In the genomic region with DNA sequence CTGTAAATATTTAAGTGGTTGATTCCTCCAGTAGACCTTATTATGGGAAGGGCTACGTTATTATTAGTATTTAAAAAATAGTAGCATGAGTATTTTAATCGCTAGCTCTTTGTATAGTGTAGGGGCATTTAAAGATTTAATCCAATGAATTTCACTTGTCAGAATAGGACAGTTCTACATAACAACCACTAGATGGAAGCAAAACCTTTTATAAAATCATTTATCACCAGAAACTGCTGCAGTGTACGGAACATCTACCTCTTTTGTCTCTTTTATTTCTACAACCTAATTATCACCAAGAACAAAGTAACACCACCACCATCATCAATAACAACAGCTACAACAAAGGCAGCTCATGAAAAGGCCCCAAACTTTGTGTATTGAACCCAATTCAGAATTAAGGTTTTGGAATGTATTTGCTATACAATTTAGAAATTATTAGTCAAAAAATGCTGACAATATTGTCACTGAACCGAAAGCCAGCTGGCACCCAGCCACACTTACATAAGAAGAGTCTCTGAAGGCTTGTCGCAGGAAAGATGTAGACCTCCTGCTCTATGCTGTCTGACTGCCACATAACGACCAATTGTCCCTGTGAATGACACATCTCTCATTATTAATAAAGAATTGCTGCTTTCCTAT, we compare ENCODE assay signal across 8 cellular contexts.
DNase-seq lines count a peak whose midpoint lies in the region; ATAC-seq and TF ChIP-seq lines count a peak whose summit lies in the region.

No MANE protein-coding gene starts in this region.

- H3K27ac ChIP-seq in VCaP, result no peak overlapping the region
- H3K27ac ChIP-seq in thyroid gland, result no peak overlapping the region

- no peaks in the 10 kb centered on the region for H3K27me3 ChIP-seq in thyroid gland

- H3K4me3 ChIP-seq in thyroid gland (replicated peaks in 1 of 3), result no peak overlapping the region

- intact Hi-C loops in left ventricle myocardium superior (cut with micrococcal nuclease) (no loop called here), thyroid gland (cut with DNase I) (no loop called here)

- H3K9me3 ChIP-seq in thyroid gland, result no peaks in the 10 kb centered on the region

- TF ChIP-seq POLR2A in thyroid gland (IDR thresholded peaks at IDR 0.05), result no peak

- peak; percentile 75 for ATAC-seq in GM21723 (IDR thresholded peaks at IDR 0.05; ENCODE audit: unreplicated experiment)
- ATAC-seq in left ventricle myocardium superior, result peak; percentile 37
- ATAC-seq in GM19035 (IDR thresholded peaks at IDR 0.05; ENCODE audit: unreplicated experiment), result no peak

- H3K36me3 ChIP-seq in thyroid gland, result no peaks in the 10 kb centered on the region

- no peaks in the 10 kb centered on the region for H3K4me1 ChIP-seq in thyroid gland

- 4 to 16% methylated on average over 6 of the region's 6 CpGs for WGBS in thyroid gland, 2 donors

- DNase-seq in DMS 273 treated with DMSO at 0.1 percent for 48 hours (lab: John Stamatoyannopoulos, UW), result peak; percentile 69
- peak; percentile 6 to 45 for DNase-seq in NCI-H2081 (lab: John Stamatoyannopoulos, UW)
- peak; percentile 57 for DNase-seq in left ventricle myocardium superior
- peak; percentile 24 to 32 for DNase-seq in thyroid gland
- DNase-seq in activated CD4-positive, CD25-positive, alpha-beta regulatory T cell treated with anti-CD3 and anti-CD28 coated beads, Interleukin-2, amount 50 U/mL, for 72 hours, result no peak

- peak; percentile 60 for TF ChIP-seq CTCF in VCaP (conservative IDR thresholded peaks at IDR 0.05)
- TF ChIP-seq CTCF in thyroid gland (IDR thresholded peaks at IDR 0.05), result peak in 5 of 6 experiments; percentile 28 to 68 (median 44)
